Comparison of ENCODE assay signal across 9 cellular contexts in the genomic region with DNA sequence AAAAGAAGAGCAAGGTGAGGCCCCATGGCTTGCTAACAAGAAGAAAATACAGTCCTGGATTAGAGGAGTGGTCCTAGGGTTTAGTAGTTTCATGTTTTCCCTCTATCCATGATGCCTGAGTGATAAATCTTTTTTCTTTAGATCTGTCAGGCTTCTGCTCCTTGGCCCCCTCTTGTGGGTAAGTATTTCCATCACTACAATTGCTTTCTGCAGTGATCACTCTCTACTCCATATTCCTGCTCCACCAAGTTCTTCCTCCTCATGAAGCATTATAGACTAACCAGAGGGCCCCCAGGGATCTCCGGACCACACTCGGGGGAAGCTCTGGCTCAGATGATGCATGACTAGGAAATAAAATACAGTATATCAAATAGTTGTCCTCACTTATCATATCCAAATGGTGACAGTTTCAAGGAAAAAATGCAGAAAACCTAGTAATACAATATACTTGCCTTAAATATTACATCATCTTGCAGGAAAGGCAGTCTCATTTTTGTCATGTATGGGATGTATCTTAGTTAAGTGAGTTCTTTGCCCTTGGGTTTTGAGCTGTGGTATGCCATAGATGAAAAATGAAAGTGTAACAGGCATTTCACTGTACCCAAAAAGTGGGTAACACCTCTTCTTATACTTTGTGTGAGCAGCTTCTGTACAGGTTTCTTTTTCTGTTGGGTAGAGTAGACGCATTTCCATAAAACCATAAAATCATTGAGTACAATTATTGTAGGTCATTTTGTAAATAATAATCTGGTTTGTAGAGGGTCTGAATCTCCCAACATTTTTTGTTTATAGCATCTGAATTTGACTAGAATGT.
A peak's percentile ranks its signal among the peaks of the same experiment; 100 is the strongest.
DNase-seq lines count a peak whose midpoint lies in the region; ATAC-seq and TF ChIP-seq lines count a peak whose summit lies in the region.
"Had no signal": no experiment of that assay in that cellular context is flagged by ENCODE, and none has a peak within 500 bp of the region (broad histone marks: within the 10 kb centered on the region; RNA-seq: fewer than 3 reads in every experiment).

No MANE protein-coding gene starts in this region.

- no peak overlapping the region for H3K4me2 ChIP-seq in OCI-LY3 (ENCODE audit: low read length)

- TF ChIP-seq POLR2A in thyroid gland (IDR thresholded peaks at IDR 0.05): no peak

- no peaks in the 10 kb centered on the region for H3K9me3 ChIP-seq in OCI-LY3 (ENCODE audit: insufficient read depth, low read length)
- H3K9me3 ChIP-seq in thyroid gland: no peaks in the 10 kb centered on the region

- no peak overlapping the region for H3K9ac ChIP-seq in OCI-LY3 (ENCODE audit: low read length)

- ATAC-seq in GM21447 (IDR thresholded peaks at IDR 0.05; ENCODE audit: unreplicated experiment) (no peak), HG03469 (IDR thresholded peaks at IDR 0.05; ENCODE audit: unreplicated experiment) (no peak)

- no peaks in the 10 kb centered on the region for H4K20me1 ChIP-seq in OCI-LY3 (ENCODE audit: insufficient read depth, low read length)

- peak; percentile 51 for TF ChIP-seq CTCF in OCI-LY3 (IDR thresholded peaks at IDR 0.05; ENCODE audit: low read depth, low read length)
- peak in 4 of 6 experiments; percentile 13 to 58 (median 39) for TF ChIP-seq CTCF in thyroid gland (IDR thresholded peaks at IDR 0.05)

- H2AFZ ChIP-seq in OCI-LY3 (ENCODE audit: low read depth, low read length): no peak overlapping the region; the same call in 1 of the 2 replicates

- H3K4me3 ChIP-seq in OCI-LY3 (ENCODE audit: low read length): no peak overlapping the region
- no peak overlapping the region for H3K4me3 ChIP-seq in thyroid gland (replicated peaks in 1 of 3)

- no peaks in the 10 kb centered on the region for H3K4me1 Mint-ChIP-seq in activated CD4-positive, alpha-beta T cell treated with anti-CD3 and anti-CD28 coated beads, Interleukin-2, amount 10 ng/mL, durations not matched to agents 24 days and 14 days

- no peaks in the 10 kb centered on the region for H3K9me3 Mint-ChIP-seq in activated CD4-positive, alpha-beta T cell treated with anti-CD3 and anti-CD28 coated beads, Interleukin-2, amount 10 ng/mL, durations not matched to agents 24 days and 14 days

- no peak overlapping the region for H3K27ac Mint-ChIP-seq in activated CD4-positive, alpha-beta T cell treated with anti-CD3 and anti-CD28 coated beads, Interleukin-2, amount 10 ng/mL, durations not matched to agents 24 days and 14 days

- no peak overlapping the region for H3K4me3 Mint-ChIP-seq in activated CD4-positive, alpha-beta T cell treated with anti-CD3 and anti-CD28 coated beads, Interleukin-2, amount 10 ng/mL, durations not matched to agents 24 days and 14 days

- H3K27ac ChIP-seq in OCI-LY3 (ENCODE audit: low read length): no peak overlapping the region
- no peak overlapping the region for H3K27ac ChIP-seq in thyroid gland

- H3K27me3 ChIP-seq in OCI-LY3 (ENCODE audit: low read depth, low read length) (no peaks in the 10 kb centered on the region), thyroid gland (no peaks in the 10 kb centered on the region)

- H3K36me3 ChIP-seq in OCI-LY3 (replicated peaks; ENCODE audit: low read depth, low read length) (no peaks in the 10 kb centered on the region), thyroid gland (no peaks in the 10 kb centered on the region)

- H3K4me1 ChIP-seq in OCI-LY3 (ENCODE audit: low read length) (no peaks in the 10 kb centered on the region), thyroid gland (no peaks in the 10 kb centered on the region)

- H3K27me3 Mint-ChIP-seq in activated CD4-positive, alpha-beta T cell treated with anti-CD3 and anti-CD28 coated beads, Interleukin-2, amount 10 ng/mL, durations not matched to agents 24 days and 14 days: no peaks in the 10 kb centered on the region

- no peaks in the 10 kb centered on the region for H3K79me2 ChIP-seq in OCI-LY3 (ENCODE audit: low read length)

- peak; percentile 55 for DNase-seq in activated CD4-positive, alpha-beta T cell treated with anti-CD3 and anti-CD28 coated beads, Interleukin-2, amount 10 ng/mL, durations not matched to agents 24 days and 14 days
- no peak for DNase-seq in activated CD4-positive, alpha-beta T cell treated with anti-CD3 and anti-CD28 coated beads for 4 hours
- DNase-seq in fibroblast of peridontal ligament (ENCODE audit: extremely low read depth) (peak; percentile 65), thyroid gland (peak; percentile 3 to 7), AML-193 (lab: John Stamatoyannopoulos, UW) (no peak)
- DNase-seq: stimulated activated CD4-positive, alpha-beta T cell treated with anti-CD3 and anti-CD28 coated beads, Interleukin-4, amount 100 ng/mL, for 4 hours had no signal

- 74 to 75% methylated on average over 3 of the region's 3 CpGs for WGBS in thyroid gland, 2 donors

- no peaks in the 10 kb centered on the region for H3K36me3 Mint-ChIP-seq in activated CD4-positive, alpha-beta T cell treated with anti-CD3 and anti-CD28 coated beads, Interleukin-2, amount 10 ng/mL, durations not matched to agents 24 days and 14 days (ENCODE audit: low read depth)

- intact Hi-C loops in activated CD4-positive, alpha-beta T cell treated with anti-CD3 and anti-CD28 coated beads, Interleukin-2, amount 10 ng/mL, durations not matched to agents 24 days and 14 days (cut with micrococcal nuclease): no loop called here
- intact Hi-C loops in thyroid gland (cut with DNase I): no loop called here

Comparison
In these comparisons a context has a peak if more than half of its experiments do, and no peak if none do; other contexts are left out.
1. DNase-seq: peak in activated CD4-positive, alpha-beta T cell treated with anti-CD3 and anti-CD28 coated beads, Interleukin-2, amount 10 ng/mL, durations not matched to agents 24 days and 14 days (single experiment), fibroblast of peridontal ligament (single experiment) and thyroid gland (2 of 2); none in activated CD4-positive, alpha-beta T cell treated with anti-CD3 and anti-CD28 coated beads for 4 hours (0 of 2) and AML-193 (0 of 2).